ENCODE assay signal across 11 cellular contexts in genomic region chr6:24990944-24991747, GRCh38. TPM values are rescaled to one million over a fixed set of nuclear protein-coding genes. Genes with fewer than 3 reads are reported as not detected.
DNase-seq lines count a peak whose midpoint lies in the region; ATAC-seq and TF ChIP-seq lines count a peak whose summit lies in the region.
"Had no signal": no experiment of that assay in that cellular context is flagged by ENCODE, and none has a peak within 500 bp of the region (broad histone marks: within the 10 kb centered on the region; RNA-seq: fewer than 3 reads in every experiment).

No MANE protein-coding gene starts in this region.

- H3K9ac ChIP-seq in HCT116 (ENCODE audit: low read length), result no peak overlapping the region
- H3K9ac ChIP-seq in neuronal stem cell (ENCODE audit: low read depth, low read length, poor library complexity), result no peak overlapping the region

- H3K36me3 ChIP-seq in HCT116 (ENCODE audit: control insufficient read depth in 1 of 2, insufficient read depth in 2 of 2, low read length in 2 of 2) (no peaks in the 10 kb centered on the region), neuronal stem cell (replicated peaks in 1 of 2; ENCODE audit: control insufficient read depth in 2 of 2, insufficient read depth in 2 of 2, low read length in 2 of 2) (no peaks in the 10 kb centered on the region), ovary (no peaks in the 10 kb centered on the region)

- peaks cover 17% of the 10 kb centered on the region for H3K9me3 Mint-ChIP-seq in T-helper 1 cell treated with Interleukin-12 subunit alpha and Interleukin-12 subunit beta and Interleukin-4 antibody, amounts not matched to agents 30 μg/mL and 1 μg/mL, for 36 hours
- peaks cover 4% of the 10 kb centered on the region for H3K9me3 Mint-ChIP-seq in activated T-helper 17 cell treated with anti-CD3 and anti-CD28 coated beads, Interleukin-2, amount 50 U/mL, for 72 hours

- H2BK120ac ChIP-seq in neuronal stem cell (ENCODE audit: low read depth, low read length), result no peak overlapping the region

- no peak overlapping the region for H3K4me3 Mint-ChIP-seq in T-helper 1 cell treated with Interleukin-12 subunit alpha and Interleukin-12 subunit beta and Interleukin-4 antibody, amounts not matched to agents 30 μg/mL and 1 μg/mL, for 36 hours
- H3K4me3 Mint-ChIP-seq in activated T-helper 17 cell treated with anti-CD3 and anti-CD28 coated beads, Interleukin-2, amount 50 U/mL, for 72 hours, result peak overlapping the region; percentile 62
- H3K4me3 Mint-ChIP-seq: type B pancreatic cell had no signal

- no peaks in the 10 kb centered on the region for H3K79me1 ChIP-seq in neuronal stem cell (ENCODE audit: low read depth, low read length)

- no peak for TF ChIP-seq POLR2A in HCT116 (IDR thresholded peaks at IDR 0.05; ENCODE audit: borderline replicate concordance, extremely low read depth, insufficient read depth, insufficient read length)
- no peak for TF ChIP-seq POLR2A in ovary (IDR thresholded peaks at IDR 0.05)

- no CpG with 5 or more reads among the region's 4 CpGs for WGBS in neuronal stem cell (ENCODE audit: extremely low coverage in 2 of 2, insufficient read length in 2 of 2, insufficient replicate concordance in 1 of 2), 2 donors
- 94 to 97% (median 96%) methylated on average over 4 of the region's 4 CpGs for WGBS in ovary, 3 donors

- no peak overlapping the region for H4K91ac ChIP-seq in neuronal stem cell (ENCODE audit: low read depth, low read length, poor library complexity)

- no peak overlapping the region for H2AFZ ChIP-seq in HCT116 (ENCODE audit: low read depth, low read length, poor library complexity, severe bottlenecking)
- no peak overlapping the region for H2AFZ ChIP-seq in neuronal stem cell (ENCODE audit: low read length)

- no peak for DNase-seq in T-helper 1 cell
- no peak for DNase-seq in HCT116 (ENCODE audit: low read depth, low spot score)
- DNase-seq in neuronal stem cell (ENCODE audit: low spot score), result no peak
- DNase-seq in DMS114 treated with DMSO at 0.1 percent for 48 hours (lab: John Stamatoyannopoulos, UW; ENCODE audit: unreplicated experiment), result no peak
- DNase-seq in stimulated activated CD4-positive, alpha-beta T cell treated with anti-CD3 and anti-CD28 coated beads, Interleukin-4, amount 100 ng/mL, for 4 hours, result no peak
- DNase-seq in ovary, result no peak
- DNase-seq: 8988T had no signal

- peak overlapping the region; percentile 64 for H3K27ac Mint-ChIP-seq in T-helper 1 cell treated with Interleukin-12 subunit alpha and Interleukin-12 subunit beta and Interleukin-4 antibody, amounts not matched to agents 30 μg/mL and 1 μg/mL, for 36 hours
- H3K27ac Mint-ChIP-seq in activated T-helper 17 cell treated with anti-CD3 and anti-CD28 coated beads, Interleukin-2, amount 50 U/mL, for 72 hours, result peak overlapping the region; percentile 51
- H3K27ac Mint-ChIP-seq: type B pancreatic cell had no signal

- CTCF ChIA-PET in HCT116 (lab: Charles Lee), result interaction anchor here (0.8 to 3.1 kb wide), 13 partner anchors 9 to 466 kb away, joined by 3 to 59 read pairs (median 4); no protein-coding TSS in a partner anchor

- no peak overlapping the region for H2BK5ac ChIP-seq in neuronal stem cell (ENCODE audit: low read length)

- H3K79me2 ChIP-seq in HCT116 (ENCODE audit: insufficient read depth, low read length), result no peaks in the 10 kb centered on the region

- H3K36me3 Mint-ChIP-seq in T-helper 1 cell treated with Interleukin-12 subunit alpha and Interleukin-12 subunit beta and Interleukin-4 antibody, amounts not matched to agents 30 μg/mL and 1 μg/mL, for 36 hours (ENCODE audit: low read depth), result peaks cover 29% of the 10 kb centered on the region
- H3K36me3 Mint-ChIP-seq in activated T-helper 17 cell treated with anti-CD3 and anti-CD28 coated beads, Interleukin-2, amount 50 U/mL, for 72 hours (ENCODE audit: low read depth), result peaks cover 17% of the 10 kb centered on the region
- H3K36me3 Mint-ChIP-seq: type B pancreatic cell had no signal

- H3K4me1 ChIP-seq in HCT116 (ENCODE audit: control insufficient read depth in 1 of 2, insufficient read depth in 2 of 2, low read length in 2 of 2) (no peaks in the 10 kb centered on the region), neuronal stem cell (ENCODE audit: control insufficient read depth in 2 of 2, insufficient read depth in 1 of 2, low read depth in 1 of 2, low read length in 2 of 2) (peaks cover 0 to 1% of the 10 kb centered on the region in 2 donors), ovary (ENCODE audit: insufficient read depth) (no peaks in the 10 kb centered on the region)

- BruUV-seq in HCT116 (replicated peaks; lab: Mats Ljungman, UMichigan), result no TSS peak

- no peaks in the 10 kb centered on the region for H3K9me2 ChIP-seq in HCT116 (ENCODE audit: insufficient read depth)

- H3K4me2 ChIP-seq in HCT116 (ENCODE audit: low read length) (no peak overlapping the region), neuronal stem cell (ENCODE audit: insufficient read depth, low read length, poor library complexity, severe bottlenecking) (no peak overlapping the region)

- H3K4me1 Mint-ChIP-seq in T-helper 1 cell treated with Interleukin-12 subunit alpha and Interleukin-12 subunit beta and Interleukin-4 antibody, amounts not matched to agents 30 μg/mL and 1 μg/mL, for 36 hours (ENCODE audit: low read depth), result peaks cover 39% of the 10 kb centered on the region
- peaks cover 41% of the 10 kb centered on the region for H3K4me1 Mint-ChIP-seq in activated T-helper 17 cell treated with anti-CD3 and anti-CD28 coated beads, Interleukin-2, amount 50 U/mL, for 72 hours

- no peak overlapping the region for H2AK5ac ChIP-seq in neuronal stem cell (ENCODE audit: low read depth, low read length)

- H3K4ac ChIP-seq in neuronal stem cell (ENCODE audit: low read length), result no peak overlapping the region

- no peaks in the 10 kb centered on the region for H4K20me1 ChIP-seq in HCT116 (ENCODE audit: insufficient read depth)

- no peak overlapping the region for H3K23ac ChIP-seq in neuronal stem cell (ENCODE audit: low read depth, low read length, poor library complexity)

- POLR2A ChIA-PET in HCT116 (lab: Charles Lee), result no interaction called here

- ATAC-seq in HCT116, result 0 out of 2 replicates have a peak, but pooled peaks have one; percentile 20
- ATAC-seq in activated T-helper 17 cell treated with anti-CD3 and anti-CD28 coated beads, Interleukin-2, amount 50 U/mL, for 72 hours (replicated peaks), result peak; percentile 18

- H3K14ac ChIP-seq in neuronal stem cell (ENCODE audit: low read length), result no peak overlapping the region

- intact Hi-C loops in HCT116 (cut with micrococcal nuclease) (no loop called here), ovary (cut with DNase I) (no loop called here)

- no peaks in the 10 kb centered on the region for H3K27me3 ChIP-seq in HCT116 (ENCODE audit: insufficient read depth, low read length)
- H3K27me3 ChIP-seq in neuronal stem cell (ENCODE audit: control insufficient read depth in 3 of 3, insufficient read depth in 3 of 3, low read depth in 1 of 3, low read length in 3 of 3), result no peaks in the 10 kb centered on the region
- no peaks in the 10 kb centered on the region for H3K27me3 ChIP-seq in ovary

- peak overlapping the region; percentile 20 for H2BK15ac ChIP-seq in neuronal stem cell (ENCODE audit: low read length)

- H3K27ac ChIP-seq in HCT116 (ENCODE audit: low read depth, low read length) (no peak overlapping the region), neuronal stem cell (replicated peaks; ENCODE audit: low read length) (no peak overlapping the region), ovary (no peak overlapping the region)

- no peaks in the 10 kb centered on the region for H3K9me3 ChIP-seq in HCT116 (ENCODE audit: control insufficient read depth in 1 of 2, insufficient read depth in 1 of 2, low read depth in 1 of 2, low read length in 2 of 2)
- H3K9me3 ChIP-seq in neuronal stem cell (replicated peaks in 1 of 2; ENCODE audit: control insufficient read depth in 2 of 2, insufficient read depth in 1 of 2, low read depth in 1 of 2, low read length in 2 of 2), result peaks cover 3 to 24% of the 10 kb centered on the region in 2 donors
- H3K9me3 ChIP-seq in ovary, result no peaks in the 10 kb centered on the region

- no peak for TF ChIP-seq RAD21 in HCT116 (IDR thresholded peaks at IDR 0.05; ENCODE audit: low read depth)

- H4K8ac ChIP-seq in neuronal stem cell (ENCODE audit: low read depth, low read length), result no peak overlapping the region

- no peak for TF ChIP-seq EP300 in ovary (IDR thresholded peaks at IDR 0.05)

- H3K18ac ChIP-seq in neuronal stem cell (ENCODE audit: low read length), result peak overlapping the region; percentile 67

- no peaks in the 10 kb centered on the region for H3K27me3 Mint-ChIP-seq in T-helper 1 cell treated with Interleukin-12 subunit alpha and Interleukin-12 subunit beta and Interleukin-4 antibody, amounts not matched to agents 30 μg/mL and 1 μg/mL, for 36 hours (ENCODE audit: low read depth)
- H3K27me3 Mint-ChIP-seq in activated T-helper 17 cell treated with anti-CD3 and anti-CD28 coated beads, Interleukin-2, amount 50 U/mL, for 72 hours, result no peaks in the 10 kb centered on the region
- H3K27me3 Mint-ChIP-seq: type B pancreatic cell had no signal

- RAD21 ChIA-PET in HCT116 (lab: Charles Lee; ENCODE audit: low non-redundant PET in 1 of 2, low total read pairs in 2 of 2, uncharacterized antibody in 2 of 2, unreplicated experiment in 2 of 2), result interaction anchor here in 1 of 2 experiments (0.6 kb wide), 1 partner anchor 80 kb away, joined by 4 read pairs; no protein-coding TSS in a partner anchor

- H2BK12ac ChIP-seq in neuronal stem cell (ENCODE audit: low read length), result no peak overlapping the region

- H3K4me3 ChIP-seq in HCT116 (replicated peaks in 1 of 2; ENCODE audit: low read depth in 1 of 2, low read length in 2 of 2) (no peak overlapping the region), neuronal stem cell (ENCODE audit: low read length in 2 of 2) (no peak overlapping the region), ovary (no peak overlapping the region)

- TF ChIP-seq CTCF in HCT116 (IDR thresholded peaks at IDR 0.05 in 2 of 3, conservative IDR thresholded peaks at IDR 0.05 in 1 of 3; ENCODE audit: borderline replicate concordance in 1 of 3, insufficient read depth in 1 of 3, low read depth in 2 of 3, low read length in 2 of 3) (no peak), ovary (IDR thresholded peaks at IDR 0.05) (no peak)

RNA-seq across cellular contexts. Expression of gene RIPOR2, which starts 55.4 kb away (rescaled TPM):
- total RNA-seq in HCT116 (2021; ENCODE audit: unreplicated experiment) (0.44 TPM), ovary (10 to 100 TPM in 1 of 7 donors, 1 to 10 TPM in 6; 1.1 to 14.4 (median 4.5) TPM)
- polyA plus RNA-seq in HCT116 (2012), result not detected in 2 replicates
- total RNA-seq in activated T-helper 17 cell treated with anti-CD3 and anti-CD28 coated beads, Interleukin-2, amount 50 U/mL, for 72 hours, result 100 to 1,000 TPM in 1 of 2 donors, 10 to 100 TPM in 1; 47.5 to 113 TPM
- 3.1 TPM for polyA plus RNA-seq in neuronal stem cell (2013, experiment 1 of 2)
- polyA plus RNA-seq in neuronal stem cell (2013, experiment 2 of 2), result 3.3 TPM
- 1 to 10 TPM; 3.6 to 8.1 TPM for polyA plus RNA-seq in ovary
- total RNA-seq: HT1080 had no signal
